ENCODE assay signal across 1 cellular context in genomic region chr6:15841937-15842698, GRCh38.
TF ChIP-seq lines count a peak whose summit lies in the region.

No MANE protein-coding gene starts in this region.

TF ChIP-seq in HepG2, 621 proteins besides CTCF, POLR2A, EP300 and RAD21 (continued from another document):
- TF ChIP-seq ZNF33B (CRISPR knock-in tag; IDR thresholded peaks at IDR 0.05) (no peak), HDAC1 (CRISPR knock-in tag; IDR thresholded peaks at IDR 0.05) (no peak), RARA (CRISPR knock-in tag; IDR thresholded peaks at IDR 0.05) (no peak), ZNF776 (CRISPR knock-in tag; IDR thresholded peaks at IDR 0.05) (no peak), ZNF713 (CRISPR knock-in tag; IDR thresholded peaks at IDR 0.05) (no peak), BRF2 (CRISPR knock-in tag; IDR thresholded peaks at IDR 0.05) (no peak), ZNF891 (CRISPR knock-in tag; IDR thresholded peaks at IDR 0.05) (no peak), CENPBD1 (CRISPR knock-in tag; IDR thresholded peaks at IDR 0.05; ENCODE audit: borderline replicate concordance, low read depth) (no peak), MXD1 (CRISPR knock-in tag; IDR thresholded peaks at IDR 0.05) (no peak), MED13 (CRISPR knock-in tag; IDR thresholded peaks at IDR 0.05) (no peak), HNF4G (IDR thresholded peaks at IDR 0.05; ENCODE audit: borderline replicate concordance, low read depth, low read length) (no peak), HNF4G (CRISPR knock-in tag; IDR thresholded peaks at IDR 0.05; ENCODE audit: borderline replicate concordance, low read depth) (no peak), PHF20 (CRISPR knock-in tag; IDR thresholded peaks at IDR 0.05) (no peak), GATAD2A (CRISPR knock-in tag; IDR thresholded peaks at IDR 0.05) (no peak), ZBTB7B (CRISPR knock-in tag; IDR thresholded peaks at IDR 0.05) (no peak), ZNF12 (CRISPR knock-in tag; IDR thresholded peaks at IDR 0.05) (no peak), RBM22 (optimal IDR thresholded peaks at IDR 0.05; ENCODE audit: low read length) (no peak)
TF ChIP-seq in HepG2: peak in this region for 0.
